1 cellular context compared by ENCODE assay signal in the genomic region with DNA sequence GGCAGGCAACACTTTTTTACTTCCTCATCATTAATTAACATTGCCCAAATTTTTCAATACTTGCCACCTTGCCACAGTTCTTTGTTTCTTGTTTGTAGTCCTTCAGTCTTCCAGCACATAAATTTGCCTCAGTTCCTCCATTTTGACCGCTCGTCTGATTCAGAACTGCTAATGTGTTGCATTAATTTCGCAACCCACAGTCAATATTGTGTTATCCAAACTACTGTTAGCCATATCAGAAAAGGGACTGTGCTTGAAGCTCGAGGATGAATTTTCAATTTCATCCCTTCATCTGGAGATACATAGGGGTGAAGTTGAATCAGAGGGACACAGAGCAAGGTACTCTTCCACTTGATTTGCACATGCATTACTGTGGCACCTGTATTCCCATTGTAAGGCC.
TF ChIP-seq lines count a peak whose summit lies in the region.

No MANE protein-coding gene starts in this region.

TF ChIP-seq in K562, 482 proteins besides CTCF, POLR2A, EP300 and RAD21 (continued from another document):
- no peak for TF ChIP-seq CEBPG (CRISPR knock-in tag; IDR thresholded peaks at IDR 0.05)
- TF ChIP-seq CEBPG (tag; conservative IDR thresholded peaks at IDR 0.05 in 1 of 2, IDR thresholded peaks at IDR 0.05 in 1 of 2) = 0 out of 4 replicates have a peak, but pooled peaks of 1 of the 2 experiments have one; percentile 7
- 0 out of 2 replicates have a peak, but pooled peaks have one; percentile 50 for TF ChIP-seq CEBPB (tag; IDR thresholded peaks at IDR 0.05)
